ENCODE assay signal across 14 cellular contexts in the genomic region with DNA sequence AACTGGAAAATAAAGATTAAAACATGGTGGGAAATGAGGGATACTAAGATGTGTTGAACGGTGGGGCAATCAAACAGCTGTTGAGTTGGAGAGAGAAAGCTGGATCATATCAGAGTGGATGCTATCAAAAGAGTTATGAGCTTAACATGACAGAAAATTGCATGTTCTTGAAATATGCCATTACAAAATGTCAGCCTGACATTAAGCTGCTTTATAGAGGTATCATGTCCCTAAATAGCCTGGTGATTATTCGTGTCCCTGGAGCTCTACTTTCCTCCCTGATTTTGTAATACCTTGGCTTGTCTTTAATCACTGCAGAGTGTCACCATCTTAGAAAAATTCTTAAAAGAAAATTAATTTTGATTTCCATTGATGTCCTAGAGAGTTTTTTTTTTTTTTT.
DNase-seq lines count a peak whose midpoint lies in the region; ATAC-seq, FAIRE-seq and TF ChIP-seq lines count a peak whose summit lies in the region.
"Had no signal": no experiment of that assay in that cellular context is flagged by ENCODE, and none has a peak within 500 bp of the region (broad histone marks: within the 10 kb centered on the region; RNA-seq: fewer than 3 reads in every experiment).

No MANE protein-coding gene starts in this region.

- no peaks in the 10 kb centered on the region for H3K79me2 ChIP-seq in H1 (ENCODE audit: control insufficient read depth in 1 of 2, insufficient read depth in 2 of 2, low read length in 2 of 2)
- H3K79me2 ChIP-seq in neural cell (replicated peaks; ENCODE audit: insufficient read depth, low read length), result no peaks in the 10 kb centered on the region

- no peak overlapping the region for H2BK20ac ChIP-seq in H1 (ENCODE audit: low read length)

- H3K18ac ChIP-seq in H1 (ENCODE audit: extremely low read depth, low read length), result no peak overlapping the region

- in situ Hi-C loops in HAP-1 (cut with MboI; ENCODE audit: low sequenced_read_pairs), result no loop called here

- CTCF ChIA-PET in H1 (lab: Charles Lee; ENCODE audit: partially characterized antibody), result interaction anchor here (0.6 to 0.8 kb wide), 2 partner anchors 23 to 55 kb away, joined by 3 to 5 read pairs; no protein-coding TSS in a partner anchor

- H4K91ac ChIP-seq in H1 (replicated peaks; ENCODE audit: insufficient read length, low read length), result no peak overlapping the region

- peaks cover 0 to 4% (median 0%) of the 10 kb centered on the region in 12 donors for H3K9me3 ChIP-seq in heart left ventricle
- no peaks in the 10 kb centered on the region for H3K9me3 ChIP-seq in H1 (ENCODE audit: insufficient read depth in 2 of 2, low read depth in 1 of 2, low read length in 1 of 2)
- H3K9me3 ChIP-seq in neural cell (ENCODE audit: low read length), result no peaks in the 10 kb centered on the region
- H3K9me3 ChIP-seq in HAP-1, result no peaks in the 10 kb centered on the region

- H3K4ac ChIP-seq in H1 (replicated peaks; ENCODE audit: insufficient read length, low read depth, low read length), result no peak overlapping the region

- H3K9me2 ChIP-seq in neural cell (ENCODE audit: insufficient read depth, low read length), result no peaks in the 10 kb centered on the region

- no peak overlapping the region for H4K8ac ChIP-seq in H1 (ENCODE audit: extremely low read depth, insufficient read depth, low read length)

- H2AK5ac ChIP-seq in H1 (ENCODE audit: low read depth, low read length), result no peak overlapping the region

- no peak overlapping the region for H3K56ac ChIP-seq in H1 (replicated peaks; ENCODE audit: insufficient read length, low read depth, low read length)

- no peaks in the 10 kb centered on the region for H3F3A ChIP-seq in neural cell (ENCODE audit: insufficient read depth, low read length, poor library complexity, severe bottlenecking)

- no peak overlapping the region for H3K23ac ChIP-seq in H1 (ENCODE audit: insufficient read length)

- POLR2A ChIA-PET in H1 (lab: Charles Lee; ENCODE audit: partially characterized antibody), result no interaction called here

- H3K27ac ChIP-seq in heart left ventricle, result peak overlapping the region in 1 of 12 donors; percentile 31
- H3K27ac ChIP-seq in H1 (ENCODE audit: low read depth, low read length), result no peak overlapping the region
- peak overlapping the region; percentile 4 for H3K27ac ChIP-seq in neural cell (ENCODE audit: low read length)
- H3K27ac ChIP-seq: GM23248 had no signal

- H3K23me2 ChIP-seq in H1 (ENCODE audit: low read depth, low read length), result no peaks in the 10 kb centered on the region

- H4K5ac ChIP-seq in H1 (ENCODE audit: insufficient read length, low read depth, low read length), result no peak overlapping the region

- H2BK120ac ChIP-seq in H1 (replicated peaks; ENCODE audit: low read depth, low read length), result no peak overlapping the region

- no peak overlapping the region for H2BK5ac ChIP-seq in H1 (ENCODE audit: low read depth, low read length)

- H3K4me1 ChIP-seq in heart left ventricle (peaks cover 0 to 3% (median 0%) of the 10 kb centered on the region in 12 donors), H1 (replicated peaks in 1 of 4; ENCODE audit: control insufficient read depth in 3 of 4, insufficient read depth in 4 of 4, low read length in 3 of 4) (no peaks in the 10 kb centered on the region), HAP-1 (no peaks in the 10 kb centered on the region)

- no peak overlapping the region for H2BK12ac ChIP-seq in H1 (ENCODE audit: low read depth, low read length)

- WGBS in heart left ventricle, 4 donors, result 32 to 41% (median 35%) methylated on average over 2 of the region's 2 CpGs
- WGBS in H1 (ENCODE audit: extremely low coverage in 1 of 2, insufficient coverage in 1 of 2, insufficient read length in 1 of 2, insufficient replicate concordance in 2 of 2, low coverage in 1 of 2, low lambda C conversion rate in 2 of 2, missing lambda C conversion rate in 1 of 2), 2 experiments, result 92% methylated on average over 2 of the region's 2 CpGs; no CpG with 5 or more reads in 1 of the 2 experiments

- no peaks in the 10 kb centered on the region for H3K27me3 ChIP-seq in heart left ventricle
- no peaks in the 10 kb centered on the region for H3K27me3 ChIP-seq in H1 (replicated peaks in 1 of 4; ENCODE audit: control insufficient read depth in 3 of 4, extremely low read depth in 1 of 4, insufficient read depth in 3 of 4, low read length in 3 of 4)
- no peaks in the 10 kb centered on the region for H3K27me3 ChIP-seq in neural cell (ENCODE audit: insufficient read depth, low read depth, low read length)
- H3K27me3 ChIP-seq in HAP-1 (ENCODE audit: low read depth), result no peaks in the 10 kb centered on the region

- TF ChIP-seq CTCF in heart left ventricle (IDR thresholded peaks at IDR 0.05) (no peak), H1 (IDR thresholded peaks at IDR 0.05; ENCODE audit: control extremely low read depth in 1 of 3, insufficient read depth in 1 of 3, low read depth in 1 of 3, low read length in 3 of 3) (no peak), neural cell (IDR thresholded peaks at IDR 0.05; ENCODE audit: poor library complexity, severe bottlenecking) (no peak)

- H3K4me2 ChIP-seq in H1 (ENCODE audit: insufficient read depth in 1 of 2, low read depth in 2 of 2, low read length in 2 of 2) (no peak overlapping the region), neural cell (ENCODE audit: low read length) (no peak overlapping the region)

- intact Hi-C loops in heart left ventricle (cut with DNase I), result no loop called here
- intact Hi-C loops in left cardiac atrium (cut with DNase I), result no loop called here

- TF ChIP-seq RAD21 in H1 (IDR thresholded peaks at IDR 0.05 in 1 of 2, conservative IDR thresholded peaks at IDR 0.05 in 1 of 2; ENCODE audit: low read depth in 2 of 2, low read length in 2 of 2) (no peak), neural cell (conservative IDR thresholded peaks at IDR 0.05) (no peak)

- H2AFZ ChIP-seq in H1 (ENCODE audit: low read length) (0 out of 2 replicates have a peak overlapping the region, but pooled peaks have one; percentile 49), neural cell (ENCODE audit: low read depth, low read length) (no peak overlapping the region)

- H3K4me3 ChIP-seq in heart left ventricle, result no peak overlapping the region
- no peak overlapping the region for H3K4me3 ChIP-seq in H1 (ENCODE audit: extremely low read depth in 1 of 4, insufficient read depth in 2 of 4, low read depth in 3 of 4, low read length in 4 of 4)
- no peak overlapping the region for H3K4me3 ChIP-seq in neural cell (ENCODE audit: low read length)
- H3K4me3 ChIP-seq in HAP-1, result no peak overlapping the region
- H3K4me3 ChIP-seq: GM23248 had no signal

- no peaks in the 10 kb centered on the region for H3K79me1 ChIP-seq in H1 (ENCODE audit: low read depth, low read length)

- FAIRE-seq in H1 (lab: Jason Lieb, UNC) (no peak), urothelium cell line (lab: Jason Lieb, UNC) (no peak)
- FAIRE-seq: A204.1 had no signal

- no peak overlapping the region for H2BK15ac ChIP-seq in H1 (ENCODE audit: low read length)

- no peak overlapping the region for H3K14ac ChIP-seq in H1 (ENCODE audit: insufficient read length)

- DNase-seq in heart left ventricle (no peak), left cardiac atrium (no peak), H1 (ENCODE audit: low read depth in 1 of 2, low spot score in 2 of 2) (no peak), urothelium cell line (ENCODE audit: low spot score) (no peak), HAP-1 (ENCODE audit: low spot score in 2 of 2) (no peak)
- DNase-seq: C1 segment of cervical spinal cord; Calu3; CD4-positive, alpha-beta T cell; DMS 273 treated with DMSO at 0.1 percent for 48 hours; GM23248; H7 had no signal

- ATAC-seq in heart left ventricle (peak in 3 of 4 donors; percentile 41 to 80 (median 67)), left cardiac atrium (no peak), HG03135 (IDR thresholded peaks at IDR 0.05; ENCODE audit: unreplicated experiment) (no peak)

- H3K36me3 ChIP-seq in heart left ventricle, result no peaks in the 10 kb centered on the region
- H3K36me3 ChIP-seq in H1 (ENCODE audit: control insufficient read depth in 2 of 4, insufficient read depth in 4 of 4, low read length in 3 of 4), result no peaks in the 10 kb centered on the region
- H3K36me3 ChIP-seq in neural cell (ENCODE audit: insufficient read depth, low read length), result no peaks in the 10 kb centered on the region
- no peaks in the 10 kb centered on the region for H3K36me3 ChIP-seq in HAP-1 (replicated peaks)

- H3K9ac ChIP-seq in H1 (replicated peaks in 1 of 4; ENCODE audit: extremely low read depth in 1 of 4, low read depth in 3 of 4, low read length in 3 of 4) (no peak overlapping the region), neural cell (ENCODE audit: low read length) (no peak overlapping the region)
- H3K9ac ChIP-seq: GM23248 had no signal

- no peak for TF ChIP-seq EP300 in H1 (IDR thresholded peaks at IDR 0.05; ENCODE audit: borderline replicate concordance in 1 of 2, low read depth in 2 of 2, low read length in 2 of 2)
- peak; percentile 97 for TF ChIP-seq EP300 in neural cell (conservative IDR thresholded peaks at IDR 0.05; ENCODE audit: poor library complexity, severe bottlenecking)

- no peaks in the 10 kb centered on the region for H4K20me1 ChIP-seq in H1 (replicated peaks in 1 of 2; ENCODE audit: control insufficient read depth in 1 of 2, insufficient read depth in 2 of 2, low read length in 2 of 2)
- H4K20me1 ChIP-seq in neural cell (ENCODE audit: insufficient read depth), result no peaks in the 10 kb centered on the region

- TF ChIP-seq POLR2A in heart left ventricle (IDR thresholded peaks at IDR 0.05) (no peak), H1 (IDR thresholded peaks at IDR 0.05; ENCODE audit: control extremely low read depth in 1 of 2, low read depth in 2 of 2, low read length in 2 of 2) (no peak)

TF ChIP-seq in H1, 55 proteins besides CTCF, POLR2A, EP300 and RAD21 (continues in another document):
- TF ChIP-seq KDM1A (IDR thresholded peaks at IDR 0.05; ENCODE audit: borderline replicate concordance, low read length), result no peak
- TF ChIP-seq SIX5 (IDR thresholded peaks at IDR 0.05; ENCODE audit: low read depth, low read length), result no peak
- no peak for TF ChIP-seq BACH1 (IDR thresholded peaks at IDR 0.05; ENCODE audit: low read length)
- TF ChIP-seq SRF (IDR thresholded peaks at IDR 0.05; ENCODE audit: low read depth, low read length), result no peak
- TF ChIP-seq SUZ12 (IDR thresholded peaks at IDR 0.05; ENCODE audit: low read length), result no peak
- TF ChIP-seq RNF2 (IDR thresholded peaks at IDR 0.05; ENCODE audit: borderline replicate concordance, low read depth, low read length, missing control alignments, poor library complexity, severe bottlenecking), result no peak

TF ChIP-seq in neural cell, 6 proteins besides CTCF, POLR2A, EP300 and RAD21 (continues in another document):
- TF ChIP-seq POLR2AphosphoS5 (IDR thresholded peaks at IDR 0.05) (peak; percentile 83), MXI1 (conservative IDR thresholded peaks at IDR 0.05; ENCODE audit: poor library complexity, severe bottlenecking) (no peak)

Comparison
In these comparisons a context has a peak if more than half of its experiments do, and no peak if none do; other contexts are left out.
1. ATAC-seq: peak in heart left ventricle (3 of 4); none in left cardiac atrium (0 of 2) and HG03135 (single experiment).